Comparison of ENCODE assay signal across 40 cellular contexts in the genomic region with DNA sequence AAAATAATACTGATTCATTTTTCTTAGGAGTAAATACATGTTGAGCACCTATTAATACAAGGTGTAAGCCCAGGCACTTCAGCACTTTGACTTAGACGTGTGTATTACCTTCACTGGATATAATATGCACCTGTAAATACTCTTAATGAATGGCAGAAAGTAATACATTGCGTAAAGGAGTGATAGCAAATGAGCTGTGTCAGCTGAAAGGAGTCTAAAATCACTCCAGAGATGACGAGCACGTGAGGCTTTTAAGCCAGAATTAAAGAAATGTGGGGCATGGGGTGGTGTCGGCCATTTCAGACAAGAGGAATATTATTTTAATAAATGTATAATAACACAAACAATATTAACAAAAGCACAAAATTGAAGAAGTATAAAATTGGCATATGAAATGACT.
"Had no signal": no experiment of that assay in that cellular context is flagged by ENCODE, and none has a peak within 500 bp of the region (broad histone marks: within the 10 kb centered on the region; RNA-seq: fewer than 3 reads in every experiment).

No MANE protein-coding gene starts in this region.

- H3K27ac Mint-ChIP-seq: activated naive CD4-positive, alpha-beta T cell treated with anti-CD3 and anti-CD28 coated beads for 36 hours; activated naive CD4-positive, alpha-beta T cell treated with anti-CD3 and anti-CD28 coated beads, Interleukin-2, amount 10 ng/mL, durations not matched to agents 7 days and 5 days; activated naive CD4-positive, alpha-beta T cell treated with anti-CD3 and anti-CD28 coated beads, Interleukin-2, amount 50 U/mL, for 24 hours; activated naive CD4-positive, alpha-beta T cell treated with anti-CD3 and anti-CD28 coated beads, Interleukin-2, amount 50 U/mL, for 72 hours; activated naive CD8-positive, alpha-beta T cell; activated naive CD8-positive, alpha-beta T cell treated with anti-CD3 and anti-CD28 coated beads for 36 hours; activated naive CD8-positive, alpha-beta T cell treated with anti-CD3 and anti-CD28 coated beads, Interleukin-2, amount 10 ng/mL, durations not matched to agents 7 days and 5 days; activated naive CD8-positive, alpha-beta T cell treated with anti-CD3 and anti-CD28 coated beads, Interleukin-2, amount 50 U/mL, for 24 hours; activated T-cell treated with anti-CD3 and anti-CD28 coated beads, Interleukin-2, amount 50 U/mL, for 24 hours; activated T-cell treated with anti-CD3 and anti-CD28 coated beads, Interleukin-2, amount 50 U/mL, for 72 hours; activated T-helper 1 cell treated with anti-CD3 and anti-CD28 coated beads, Interleukin-12 subunit alpha, Interleukin-12 subunit beta, Interleukin-2, Interleukin-4 antibody, amounts not matched to agents 30 ng/mL and 10 ng/mL and 1 ng/mL, durations not matched to agents 14 hours and 24 hours and 36 hours; activated T-helper 17 cell treated with anti-CD3 and anti-CD28 coated beads, Interleukin-2, amount 50 U/mL, for 72 hours; activated T-helper 2 cell treated with anti-CD3 and anti-CD28 coated beads, Interferon-gamma antibody, Interleukin-2, Interleukin-4, amounts not matched to agents 10 μg/mL and 5 μg/mL and 100 μg/mL, durations not matched to agents 14 hours and 24 hours and 36 hours; brain had no signal

- H3K27me3 Mint-ChIP-seq: activated naive CD4-positive, alpha-beta T cell treated with anti-CD3 and anti-CD28 coated beads, Interleukin-2, amount 10 ng/mL, durations not matched to agents 7 days and 5 days; activated naive CD8-positive, alpha-beta T cell; activated naive CD8-positive, alpha-beta T cell treated with anti-CD3 and anti-CD28 coated beads for 36 hours; activated naive CD8-positive, alpha-beta T cell treated with anti-CD3 and anti-CD28 coated beads, Interleukin-2, amount 10 ng/mL, durations not matched to agents 7 days and 5 days; activated naive CD8-positive, alpha-beta T cell treated with anti-CD3 and anti-CD28 coated beads, Interleukin-2, amount 50 U/mL, for 24 hours; activated T-cell treated with anti-CD3 and anti-CD28 coated beads, Interleukin-2, amount 50 U/mL, for 24 hours had no signal

- ATAC-seq: activated naive CD4-positive, alpha-beta T cell treated with anti-CD3 and anti-CD28 coated beads, Interleukin-2, amount 50 U/mL, for 72 hours; activated naive CD8-positive, alpha-beta T cell treated with anti-CD3 and anti-CD28 coated beads, Interleukin-2, amount 50 U/mL, for 24 hours; activated T-cell treated with anti-CD3 and anti-CD28 coated beads, Interleukin-2, amount 50 U/mL, for 4 hours; activated T-cell treated with anti-CD3 and anti-CD28 coated beads, Interleukin-2, amount 50 U/mL, for 72 hours; activated T-helper 17 cell treated with anti-CD3 and anti-CD28 coated beads, Interleukin-2, amount 50 U/mL, for 72 hours; body of pancreas had no signal

- H3K4me1 Mint-ChIP-seq: activated naive CD4-positive, alpha-beta T cell treated with anti-CD3 and anti-CD28 coated beads, Interleukin-2, amount 10 ng/mL, durations not matched to agents 7 days and 5 days; activated naive CD4-positive, alpha-beta T cell treated with anti-CD3 and anti-CD28 coated beads, Interleukin-2, amount 50 U/mL, for 24 hours; activated naive CD8-positive, alpha-beta T cell treated with anti-CD3 and anti-CD28 coated beads for 36 hours; activated naive CD8-positive, alpha-beta T cell treated with anti-CD3 and anti-CD28 coated beads, Interleukin-2, amount 10 ng/mL, durations not matched to agents 7 days and 5 days; activated naive CD8-positive, alpha-beta T cell treated with anti-CD3 and anti-CD28 coated beads, Interleukin-2, amount 50 U/mL, for 24 hours; activated T-helper 17 cell treated with anti-CD3 and anti-CD28 coated beads, Interleukin-2, amount 50 U/mL, for 72 hours; central memory CD8-positive, alpha-beta T cell had no signal

- H3K9me3 ChIP-seq: adrenal gland, ascending aorta, body of pancreas, breast epithelium had no signal

- H3K36me3 ChIP-seq: adrenal gland, ascending aorta, brain microvascular endothelial cell, breast epithelium, cardiac muscle cell had no signal

- H3K27ac ChIP-seq: adrenal gland, ascending aorta, body of pancreas, brain microvascular endothelial cell, breast epithelium had no signal

- H3K4me3 Mint-ChIP-seq: activated naive CD4-positive, alpha-beta T cell treated with anti-CD3 and anti-CD28 coated beads for 36 hours; activated naive CD4-positive, alpha-beta T cell treated with anti-CD3 and anti-CD28 coated beads, Interleukin-2, amount 10 ng/mL, durations not matched to agents 7 days and 5 days; activated naive CD4-positive, alpha-beta T cell treated with anti-CD3 and anti-CD28 coated beads, Interleukin-2, amount 50 U/mL, for 24 hours; activated naive CD8-positive, alpha-beta T cell; activated naive CD8-positive, alpha-beta T cell treated with anti-CD3 and anti-CD28 coated beads for 36 hours; activated naive CD8-positive, alpha-beta T cell treated with anti-CD3 and anti-CD28 coated beads, Interleukin-2, amount 10 ng/mL, durations not matched to agents 7 days and 5 days; activated naive CD8-positive, alpha-beta T cell treated with anti-CD3 and anti-CD28 coated beads, Interleukin-2, amount 50 U/mL, for 24 hours; activated T-cell treated with anti-CD3 and anti-CD28 coated beads, Interleukin-2, amount 50 U/mL, for 24 hours; activated T-cell treated with anti-CD3 and anti-CD28 coated beads, Interleukin-2, amount 50 U/mL, for 4 hours; activated T-cell treated with anti-CD3 and anti-CD28 coated beads, Interleukin-2, amount 50 U/mL, for 72 hours; activated T-helper 1 cell treated with anti-CD3 and anti-CD28 coated beads, Interleukin-12 subunit alpha, Interleukin-12 subunit beta, Interleukin-2, Interleukin-4 antibody, amounts not matched to agents 30 ng/mL and 10 ng/mL and 1 ng/mL, durations not matched to agents 14 hours and 24 hours and 36 hours; activated T-helper 17 cell treated with anti-CD3 and anti-CD28 coated beads, Interleukin-2, amount 50 U/mL, for 72 hours; brain; central memory CD8-positive, alpha-beta T cell had no signal

- H3K4me1 ChIP-seq: adrenal gland, ascending aorta, body of pancreas, breast epithelium had no signal

- H3K9me3 Mint-ChIP-seq: activated naive CD4-positive, alpha-beta T cell treated with anti-CD3 and anti-CD28 coated beads, Interleukin-2, amount 50 U/mL, for 24 hours; activated naive CD8-positive, alpha-beta T cell treated with anti-CD3 and anti-CD28 coated beads, Interleukin-2, amount 50 U/mL, for 24 hours; activated T-cell treated with anti-CD3 and anti-CD28 coated beads, Interleukin-2, amount 50 U/mL, for 24 hours; activated T-cell treated with anti-CD3 and anti-CD28 coated beads, Interleukin-2, amount 50 U/mL, for 4 hours; activated T-cell treated with anti-CD3 and anti-CD28 coated beads, Interleukin-2, amount 50 U/mL, for 72 hours; activated T-helper 1 cell treated with anti-CD3 and anti-CD28 coated beads, Interleukin-12 subunit alpha, Interleukin-12 subunit beta, Interleukin-2, Interleukin-4 antibody, amounts not matched to agents 30 ng/mL and 10 ng/mL and 1 ng/mL, durations not matched to agents 14 hours and 24 hours and 36 hours; activated T-helper 17 cell treated with anti-CD3 and anti-CD28 coated beads, Interleukin-2, amount 50 U/mL, for 72 hours; activated T-helper 2 cell treated with anti-CD3 and anti-CD28 coated beads, Interferon-gamma antibody, Interleukin-2, Interleukin-4, amounts not matched to agents 10 μg/mL and 5 μg/mL and 100 μg/mL, durations not matched to agents 14 hours and 24 hours and 36 hours; central memory CD8-positive, alpha-beta T cell had no signal

- DNase-seq: activated effector memory CD4-positive, alpha-beta T cell treated with anti-CD3 and anti-CD28 coated beads, Interleukin-2, amount 50 U/mL, for 16 hours; activated effector memory CD4-positive, alpha-beta T cell treated with Interleukin-2 at 50 U/mL for 16 hours; activated gamma-delta T cell; activated gamma-delta T cell treated with Interleukin-2 at 50 U/mL for 16 hours; activated naive CD4-positive, alpha-beta T cell; activated naive CD4-positive, alpha-beta T cell treated with anti-CD3 and anti-CD28 coated beads for 36 hours; activated naive CD4-positive, alpha-beta T cell treated with anti-CD3 and anti-CD28 coated beads, Interleukin-2, amount 10 ng/mL, durations not matched to agents 7 days and 5 days; activated naive CD4-positive, alpha-beta T cell treated with anti-CD3 and anti-CD28 coated beads, Interleukin-2, amount 50 U/mL, for 16 hours; activated naive CD4-positive, alpha-beta T cell treated with Interleukin-2 at 50 U/mL for 16 hours; activated naive CD8-positive, alpha-beta T cell treated with anti-CD3 and anti-CD28 coated beads for 36 hours; activated naive CD8-positive, alpha-beta T cell treated with anti-CD3 and anti-CD28 coated beads, Interleukin-2, amount 10 ng/mL, durations not matched to agents 7 days and 5 days; activated naive CD8-positive, alpha-beta T cell treated with anti-CD3 and anti-CD28 coated beads, Interleukin-2, amount 50 U/mL, for 24 hours; activated T-cell treated with anti-CD3 and anti-CD28 coated beads, Interleukin-2, amount 50 U/mL, for 1 hour; activated T-cell treated with anti-CD3 and anti-CD28 coated beads, Interleukin-2, amount 50 U/mL, for 24 hours; activated T-cell treated with anti-CD3 and anti-CD28 coated beads, Interleukin-2, amount 50 U/mL, for 4 hours; activated T-cell treated with anti-CD3 and anti-CD28 coated beads, Interleukin-2, amount 50 U/mL, for 48 hours; activated T-cell treated with anti-CD3 and anti-CD28 coated beads, Interleukin-2, amount 50 U/mL, for 72 hours; adrenal gland; amniotic stem cell; amygdala; anterior cingulate cortex; aorta; body of pancreas; brain microvascular endothelial cell; caudate nucleus; central memory CD4-positive, alpha-beta T cell; cerebellar nuclear complex had no signal

- H3K4me3 ChIP-seq: adrenal gland, ascending aorta, body of pancreas, breast epithelium, cardiac muscle cell had no signal

- FAIRE-seq: astrocyte, bronchial epithelial cell had no signal

- H3K27me3 ChIP-seq: adrenal gland, ascending aorta, body of pancreas, brain microvascular endothelial cell, breast epithelium, cardiac muscle cell had no signal

- H3K36me3 Mint-ChIP-seq: activated naive CD4-positive, alpha-beta T cell treated with anti-CD3 and anti-CD28 coated beads, Interleukin-2, amount 10 ng/mL, durations not matched to agents 7 days and 5 days; activated naive CD4-positive, alpha-beta T cell treated with anti-CD3 and anti-CD28 coated beads, Interleukin-2, amount 50 U/mL, for 24 hours; activated naive CD4-positive, alpha-beta T cell treated with anti-CD3 and anti-CD28 coated beads, Interleukin-2, amount 50 U/mL, for 72 hours; activated naive CD8-positive, alpha-beta T cell; activated naive CD8-positive, alpha-beta T cell treated with anti-CD3 and anti-CD28 coated beads for 36 hours; activated naive CD8-positive, alpha-beta T cell treated with anti-CD3 and anti-CD28 coated beads, Interleukin-2, amount 10 ng/mL, durations not matched to agents 7 days and 5 days; brain had no signal
